ENCODE assay signal across 21 cellular contexts in the genomic region with DNA sequence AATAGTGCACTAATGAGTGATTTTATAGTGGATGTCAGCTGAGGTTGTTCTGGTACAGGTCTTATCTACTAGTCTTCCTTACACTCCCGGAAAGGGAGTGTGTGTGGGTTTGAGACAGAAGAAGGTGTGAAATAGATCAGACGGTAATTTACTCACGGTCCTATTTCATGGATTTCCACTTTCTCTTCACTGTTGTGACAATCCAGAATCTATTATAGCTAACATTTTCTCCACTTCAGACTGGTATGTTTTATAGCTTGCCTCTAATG. TPM values are rescaled to one million over a fixed set of nuclear protein-coding genes. Genes with fewer than 3 reads are reported as not detected.
"Had no signal": no experiment of that assay in that cellular context is flagged by ENCODE, and none has a peak within 500 bp of the region (broad histone marks: within the 10 kb centered on the region; RNA-seq: fewer than 3 reads in every experiment).

No MANE protein-coding gene starts in this region.

- ATAC-seq: foreskin keratinocyte; stimulated activated naive B cell treated with anti-CD40 and anti-IgM and Interleukin-4, amounts not matched to agents 10 μg/mL and 1 μg/mL and 100 μg/mL, for 72 hours had no signal

- H3K4me1 ChIP-seq: colonic mucosa, foreskin keratinocyte had no signal

- H3K27me3 ChIP-seq: brain microvascular endothelial cell, colonic mucosa, foreskin keratinocyte, pancreas, sigmoid colon had no signal

- FAIRE-seq: pancreas had no signal

- H3K4me3 ChIP-seq: colonic mucosa, pancreas, sigmoid colon had no signal

- H3K9me3 ChIP-seq: colonic mucosa, pancreas, sigmoid colon had no signal

- H3K27ac ChIP-seq: brain microvascular endothelial cell, colonic mucosa, foreskin keratinocyte, pancreas, sigmoid colon, WERI-Rb-1 had no signal

- H3K36me3 ChIP-seq: colonic mucosa, WERI-Rb-1 had no signal

- DNase-seq: activated CD4-positive, alpha-beta T cell treated with anti-CD3 and anti-CD28 coated beads for 1 hour; activated CD8-positive, alpha-beta memory T cell treated with anti-CD3 and anti-CD28 coated beads for 24 hours; activated CD8-positive, alpha-beta memory T cell treated with anti-CD3 and anti-CD28 coated beads, Interleukin-2, amount 50 U/mL, for 48 hours; activated effector memory CD4-positive, alpha-beta T cell treated with Interleukin-2 at 50 U/mL for 16 hours; activated naive CD4-positive, alpha-beta T cell treated with anti-CD3 and anti-CD28 coated beads, Interleukin-2, amount 50 U/mL, for 16 hours; activated T-cell treated with anti-CD3 and anti-CD28 coated beads, Interleukin-2, amount 50 U/mL, for 48 hours; aorta; brain microvascular endothelial cell; foreskin keratinocyte; hippocampal formation; islet precursor cell; naive B cell; sigmoid colon; stimulated activated CD4-positive, alpha-beta T cell treated with anti-CD3 and anti-CD28 coated beads, Interleukin-4, amount 100 ng/mL, for 4 hours; stimulated activated naive B cell treated with anti-CD40 and anti-IgM and Interleukin-4, amounts not matched to agents 10 μg/mL and 1 μg/mL and 100 μg/mL, for 72 hours; WERI-Rb-1 had no signal

RNA-seq across cellular contexts. Expression of a gene that starts 7.0 kb away (rescaled TPM):
- total RNA-seq: epithelial cell of proximal tubule, foreskin keratinocyte, mononuclear cell, sigmoid colon, ureter had no signal
- polyA plus RNA-seq: foreskin keratinocyte, pancreas had no signal
